In genomic region chr9:98964201-98964600, GRCh38 we compare ENCODE assay signal across 29 cellular contexts. TPM values are rescaled to one million over a fixed set of nuclear protein-coding genes. Genes with fewer than 3 reads are reported as not detected.
DNase-seq lines count a peak whose midpoint lies in the region; ATAC-seq and TF ChIP-seq lines count a peak whose summit lies in the region.
"Had no signal": no experiment of that assay in that cellular context is flagged by ENCODE, and none has a peak within 500 bp of the region (broad histone marks: within the 10 kb centered on the region; RNA-seq: fewer than 3 reads in every experiment).

No MANE protein-coding gene starts in this region.

- H3K27ac ChIP-seq in aorta (ENCODE audit: low read depth in 1 of 2, low read length in 2 of 2), result peak overlapping the region; percentile 68 to 94
- H3K27ac ChIP-seq: BLaER1, colonic mucosa, psoas muscle had no signal

- no peak overlapping the region for H3K4me3 ChIP-seq in aorta (ENCODE audit: low read length in 2 of 2)
- H3K4me3 ChIP-seq: BLaER1, breast epithelium, colonic mucosa, Peyer's patch, psoas muscle had no signal

- TF ChIP-seq CTCF in GM13976 (IDR thresholded peaks at IDR 0.05; ENCODE audit: borderline replicate concordance, control extremely low read depth, extremely low read depth, insufficient read depth, missing control alignments), result no peak

- peaks cover 7 to 9% of the 10 kb centered on the region in 2 donors for H3K4me1 ChIP-seq in aorta (ENCODE audit: control insufficient read depth in 1 of 2, insufficient read depth in 2 of 2, low read length in 2 of 2)
- H3K4me1 ChIP-seq: BLaER1, breast epithelium, colonic mucosa, psoas muscle had no signal

- ATAC-seq in Right ventricle myocardium superior (ENCODE audit: poor library complexity) (peak; percentile 40), sciatic nerve (peak; percentile 67), aorta (ENCODE audit: low FRiP score) (no peak)
- ATAC-seq: naive thymus-derived CD8-positive, alpha-beta T cell; stimulated activated effector memory CD8-positive, alpha-beta T cell treated with anti-CD3 and anti-CD28 coated beads, Interleukin-12 subunit alpha, Interleukin-12 subunit beta, amount 100 ng/mL, for 72 hours had no signal

- DNase-seq in cerebellum (ENCODE audit: low spot score) (peak; percentile 36), Right ventricle myocardium superior (no peak), sciatic nerve (ENCODE audit: low spot score) (no peak), aorta (no peak), GM13976 (ENCODE audit: low spot score) (no peak)
- no peak for DNase-seq in activated CD4-positive, CD25-positive, alpha-beta regulatory T cell treated with anti-CD3 and anti-CD28 coated beads, Interleukin-2, amount 50 U/mL, for 72 hours
- DNase-seq in activated CD4-positive, alpha-beta T cell treated with anti-CD3 and anti-CD28 coated beads, Interleukin-2, amount 50 U/mL, for 1 hour, result no peak
- DNase-seq: activated CD4-positive, alpha-beta memory T cell treated with anti-CD3 and anti-CD28 coated beads, Interleukin-2, amount 10 ng/mL, durations not matched to agents 7 days and 5 days; activated CD4-positive, alpha-beta T cell treated with anti-CD3 and anti-CD28 coated beads for 1 hour; activated CD8-positive, alpha-beta memory T cell treated with anti-CD3 and anti-CD28 coated beads, Interleukin-2, amount 50 U/mL, for 48 hours; activated naive CD4-positive, alpha-beta T cell treated with anti-CD3 and anti-CD28 coated beads, Interleukin-2, amount 50 U/mL, for 16 hours; colonic mucosa; COR-L47; DMS79; effector CD8-positive, alpha-beta T cell; GF-D8; head of caudate nucleus; islet precursor cell; naive thymus-derived CD8-positive, alpha-beta T cell; NCI-H2171; NCI-H82; nucleus accumbens; Peyer's patch; psoas muscle; SIG-M5 had no signal

- no peaks in the 10 kb centered on the region for H3K36me3 ChIP-seq in aorta (ENCODE audit: control insufficient read depth in 1 of 2, insufficient read depth in 2 of 2, low read length in 1 of 2)
- H3K36me3 ChIP-seq: BLaER1, breast epithelium, colonic mucosa, Peyer's patch had no signal

- WGBS in aorta, 2 donors, result 40 to 42% methylated on average over 2 of the region's 2 CpGs

- intact Hi-C loops in Right ventricle myocardium superior (cut with DNase I), result no loop called here
- intact Hi-C loops in sciatic nerve (cut with DNase I), result no loop called here
- intact Hi-C loops in aorta (cut with DNase I), result no loop called here

- in situ Hi-C loops in GM13976 (cut with MboI; ENCODE audit: low sequenced_read_pairs, unreplicated experiment), result no loop called here

- no peaks in the 10 kb centered on the region for H3K27me3 ChIP-seq in aorta (ENCODE audit: control insufficient read depth in 1 of 2, insufficient read depth in 2 of 2, low read length in 1 of 2)
- H3K27me3 ChIP-seq: BLaER1, breast epithelium, colonic mucosa, Peyer's patch had no signal

- no peaks in the 10 kb centered on the region for H3K9me3 ChIP-seq in aorta (ENCODE audit: control insufficient read depth, low read length)
- H3K9me3 ChIP-seq: BLaER1, breast epithelium, colonic mucosa, Peyer's patch, psoas muscle had no signal

RNA-seq across cellular contexts. Expression of gene COL15A1, which starts 20.5 kb away (rescaled TPM):
- total RNA-seq in cerebellum (23.2 TPM), Right ventricle myocardium superior (55.9 TPM), sciatic nerve (94.6 TPM), aorta (100 to 1,000 TPM in 1 of 2 donors, 10 to 100 TPM in 1; 53.3 to 126 TPM)
- 10 to 100 TPM in 1 of 2 donors, 1 to 10 TPM in 1; 6.3 to 19.6 TPM for polyA plus RNA-seq in aorta
- total RNA-seq: HT-29; naive thymus-derived CD8-positive, alpha-beta T cell had no signal
- polyA plus RNA-seq: naive thymus-derived CD8-positive, alpha-beta T cell had no signal
